Comparison of ENCODE assay signal across 1 cellular context in the genomic region with DNA sequence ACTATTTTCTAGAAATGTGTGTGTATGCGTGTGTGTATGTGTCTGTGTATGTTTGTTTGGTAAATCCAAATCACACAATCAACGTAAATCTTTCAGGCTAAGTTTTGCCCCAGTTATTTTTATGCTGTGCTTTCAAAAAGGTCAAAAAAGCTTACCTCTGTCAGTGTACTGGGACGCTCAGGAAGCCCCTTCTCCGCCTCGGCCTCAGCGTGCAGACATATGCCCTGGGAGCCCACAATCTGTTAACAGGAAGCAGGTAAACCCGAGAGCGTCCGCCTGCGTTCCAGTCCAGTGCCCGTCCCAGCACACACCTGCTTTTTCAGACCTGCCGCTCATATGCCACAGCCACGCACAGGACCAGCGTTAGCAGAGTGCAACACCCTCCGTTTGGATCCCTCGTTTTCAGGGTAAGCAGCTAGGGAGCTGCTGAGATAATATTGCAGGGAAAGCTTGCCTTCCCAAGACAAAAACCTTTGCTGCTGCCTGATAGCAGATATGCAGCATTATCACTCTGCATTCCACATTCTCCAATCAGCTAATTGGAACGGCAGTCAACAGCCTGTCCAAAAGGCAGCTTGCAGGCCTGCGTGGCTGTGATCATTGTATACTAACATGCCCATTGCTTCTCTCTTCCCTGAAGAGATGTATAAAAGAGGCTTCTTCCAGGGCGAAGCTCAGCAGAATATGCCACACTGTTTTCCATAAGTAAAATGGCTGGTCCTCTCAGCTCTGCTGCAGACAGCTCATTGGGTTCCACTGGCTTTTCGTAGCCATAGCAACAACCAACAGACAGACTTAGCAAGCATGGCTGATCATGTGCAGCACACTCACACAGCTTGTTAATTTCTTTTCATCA.
TF ChIP-seq lines count a peak whose summit lies in the region.

A gene with protein sequence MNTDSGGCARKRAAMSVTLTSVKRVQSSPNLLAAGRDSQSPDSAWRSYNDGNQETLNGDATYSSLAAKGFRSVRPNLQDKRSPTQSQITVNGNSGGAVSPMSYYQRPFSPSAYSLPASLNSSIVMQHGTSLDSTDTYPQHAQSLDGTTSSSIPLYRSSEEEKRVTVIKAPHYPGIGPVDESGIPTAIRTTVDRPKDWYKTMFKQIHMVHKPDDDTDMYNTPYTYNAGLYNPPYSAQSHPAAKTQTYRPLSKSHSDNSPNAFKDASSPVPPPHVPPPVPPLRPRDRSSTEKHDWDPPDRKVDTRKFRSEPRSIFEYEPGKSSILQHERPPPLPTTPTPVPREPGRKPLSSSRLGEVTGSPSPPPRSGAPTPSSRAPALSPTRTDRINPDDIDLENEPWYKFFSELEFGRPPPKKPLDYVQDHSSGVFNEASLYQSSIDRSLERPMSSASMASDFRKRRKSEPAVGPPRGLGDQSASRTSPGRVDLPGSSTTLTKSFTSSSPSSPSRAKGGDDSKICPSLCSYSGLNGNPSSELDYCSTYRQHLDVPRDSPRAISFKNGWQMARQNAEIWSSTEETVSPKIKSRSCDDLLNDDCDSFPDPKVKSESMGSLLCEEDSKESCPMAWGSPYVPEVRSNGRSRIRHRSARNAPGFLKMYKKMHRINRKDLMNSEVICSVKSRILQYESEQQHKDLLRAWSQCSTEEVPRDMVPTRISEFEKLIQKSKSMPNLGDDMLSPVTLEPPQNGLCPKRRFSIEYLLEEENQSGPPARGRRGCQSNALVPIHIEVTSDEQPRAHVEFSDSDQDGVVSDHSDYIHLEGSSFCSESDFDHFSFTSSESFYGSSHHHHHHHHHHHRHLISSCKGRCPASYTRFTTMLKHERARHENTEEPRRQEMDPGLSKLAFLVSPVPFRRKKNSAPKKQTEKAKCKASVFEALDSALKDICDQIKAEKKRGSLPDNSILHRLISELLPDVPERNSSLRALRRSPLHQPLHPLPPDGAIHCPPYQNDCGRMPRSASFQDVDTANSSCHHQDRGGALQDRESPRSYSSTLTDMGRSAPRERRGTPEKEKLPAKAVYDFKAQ (N-terminal part only) (minus strand): TSS at position 686 of the 856 bp plus-strand sequence. CDS start 121,623 bp downstream, outside the sequence.

TF ChIP-seq in HepG2, 621 proteins besides CTCF, POLR2A, EP300 and RAD21 (continued from another document and continues in another):
- TF ChIP-seq, protein P1, sequence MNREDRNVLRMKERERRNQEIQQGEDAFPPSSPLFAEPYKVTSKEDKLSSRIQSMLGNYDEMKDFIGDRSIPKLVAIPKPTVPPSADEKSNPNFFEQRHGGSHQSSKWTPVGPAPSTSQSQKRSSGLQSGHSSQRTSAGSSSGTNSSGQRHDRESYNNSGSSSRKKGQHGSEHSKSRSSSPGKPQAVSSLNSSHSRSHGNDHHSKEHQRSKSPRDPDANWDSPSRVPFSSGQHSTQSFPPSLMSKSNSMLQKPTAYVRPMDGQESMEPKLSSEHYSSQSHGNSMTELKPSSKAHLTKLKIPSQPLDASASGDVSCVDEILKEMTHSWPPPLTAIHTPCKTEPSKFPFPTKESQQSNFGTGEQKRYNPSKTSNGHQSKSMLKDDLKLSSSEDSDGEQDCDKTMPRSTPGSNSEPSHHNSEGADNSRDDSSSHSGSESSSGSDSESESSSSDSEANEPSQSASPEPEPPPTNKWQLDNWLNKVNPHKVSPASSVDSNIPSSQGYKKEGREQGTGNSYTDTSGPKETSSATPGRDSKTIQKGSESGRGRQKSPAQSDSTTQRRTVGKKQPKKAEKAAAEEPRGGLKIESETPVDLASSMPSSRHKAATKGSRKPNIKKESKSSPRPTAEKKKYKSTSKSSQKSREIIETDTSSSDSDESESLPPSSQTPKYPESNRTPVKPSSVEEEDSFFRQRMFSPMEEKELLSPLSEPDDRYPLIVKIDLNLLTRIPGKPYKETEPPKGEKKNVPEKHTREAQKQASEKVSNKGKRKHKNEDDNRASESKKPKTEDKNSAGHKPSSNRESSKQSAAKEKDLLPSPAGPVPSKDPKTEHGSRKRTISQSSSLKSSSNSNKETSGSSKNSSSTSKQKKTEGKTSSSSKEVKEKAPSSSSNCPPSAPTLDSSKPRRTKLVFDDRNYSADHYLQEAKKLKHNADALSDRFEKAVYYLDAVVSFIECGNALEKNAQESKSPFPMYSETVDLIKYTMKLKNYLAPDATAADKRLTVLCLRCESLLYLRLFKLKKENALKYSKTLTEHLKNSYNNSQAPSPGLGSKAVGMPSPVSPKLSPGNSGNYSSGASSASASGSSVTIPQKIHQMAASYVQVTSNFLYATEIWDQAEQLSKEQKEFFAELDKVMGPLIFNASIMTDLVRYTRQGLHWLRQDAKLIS (CRISPR knock-in tag; IDR thresholded peaks at IDR 0.05) = peak; percentile 80
- TF ChIP-seq TEAD2 (CRISPR knock-in tag; IDR thresholded peaks at IDR 0.05) (no peak), ZSCAN12 (CRISPR knock-in tag; IDR thresholded peaks at IDR 0.05) (no peak), PHF20 (CRISPR knock-in tag; IDR thresholded peaks at IDR 0.05) (no peak), ZNF589 (CRISPR knock-in tag; conservative IDR thresholded peaks at IDR 0.05) (no peak), CHD4 (IDR thresholded peaks at IDR 0.05; ENCODE audit: borderline replicate concordance, low read length) (no peak; the same call in 1 of the 2 replicates), SMARCE1 (IDR thresholded peaks at IDR 0.05; ENCODE audit: borderline replicate concordance) (no peak), YEATS4 (CRISPR knock-in tag; IDR thresholded peaks at IDR 0.05; ENCODE audit: borderline replicate concordance) (no peak), CBFB (CRISPR knock-in tag; IDR thresholded peaks at IDR 0.05) (no peak), DR1 (CRISPR knock-in tag; IDR thresholded peaks at IDR 0.05) (no peak), CHCHD3 (CRISPR knock-in tag; IDR thresholded peaks at IDR 0.05) (no peak), SRSF1 (optimal IDR thresholded peaks at IDR 0.05; ENCODE audit: low read depth, low read length) (no peak), SALL1 (CRISPR knock-in tag; IDR thresholded peaks at IDR 0.05) (peak; percentile 71), CHD2 (IDR thresholded peaks at IDR 0.05; ENCODE audit: low read depth, low read length) (0 out of 2 replicates have a peak, but pooled peaks have one; percentile 29), ZNF20 (CRISPR knock-in tag; IDR thresholded peaks at IDR 0.05) (no peak), RXRA (CRISPR knock-in tag; IDR thresholded peaks at IDR 0.05) (peak; percentile 41), NAIF1 (CRISPR knock-in tag; IDR thresholded peaks at IDR 0.05; ENCODE audit: borderline replicate concordance) (peak; percentile 82; the same call in 1 of the 2 replicates), ZC3H13 (CRISPR knock-in tag; IDR thresholded peaks at IDR 0.05) (no peak), ZNF292 (CRISPR knock-in tag; IDR thresholded peaks at IDR 0.05; ENCODE audit: borderline replicate concordance, low read depth) (peak; percentile 94), HNRNPL (IDR thresholded peaks at IDR 0.05; ENCODE audit: low read depth, low read length) (no peak), ZNF207 (IDR thresholded peaks at IDR 0.05; ENCODE audit: borderline replicate concordance) (no peak), ZMAT3 (CRISPR knock-in tag; conservative IDR thresholded peaks at IDR 0.05) (no peak; the same call in 1 of the 2 replicates), ZNF549 (CRISPR knock-in tag; IDR thresholded peaks at IDR 0.05) (no peak), ZNF431 (CRISPR knock-in tag; IDR thresholded peaks at IDR 0.05; ENCODE audit: borderline replicate concordance, low read depth) (no peak)
- TF ChIP-seq, protein P2, sequence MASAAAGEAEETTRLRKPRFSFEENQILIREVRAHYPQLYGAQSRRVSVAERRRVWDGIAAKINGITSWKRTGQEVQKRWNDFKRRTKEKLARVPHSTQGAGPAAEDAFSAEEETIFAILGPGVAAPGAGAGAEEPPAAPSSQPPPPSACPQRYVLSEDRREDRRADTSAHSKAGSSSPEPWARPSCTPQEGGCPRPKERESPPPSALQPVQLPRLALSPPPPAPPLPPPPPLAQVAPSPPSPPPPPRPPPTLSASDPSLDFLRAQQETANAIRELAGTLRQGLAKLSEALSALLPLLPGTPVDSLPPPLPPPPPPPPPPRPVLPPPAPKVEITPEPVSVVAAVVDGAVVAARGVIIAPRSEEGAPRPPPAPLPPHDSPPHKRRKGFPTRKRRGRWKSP (CRISPR knock-in tag; IDR thresholded peaks at IDR 0.05) = peak; percentile 51; the same call in 1 of the 2 replicates
- TF ChIP-seq, protein P3, sequence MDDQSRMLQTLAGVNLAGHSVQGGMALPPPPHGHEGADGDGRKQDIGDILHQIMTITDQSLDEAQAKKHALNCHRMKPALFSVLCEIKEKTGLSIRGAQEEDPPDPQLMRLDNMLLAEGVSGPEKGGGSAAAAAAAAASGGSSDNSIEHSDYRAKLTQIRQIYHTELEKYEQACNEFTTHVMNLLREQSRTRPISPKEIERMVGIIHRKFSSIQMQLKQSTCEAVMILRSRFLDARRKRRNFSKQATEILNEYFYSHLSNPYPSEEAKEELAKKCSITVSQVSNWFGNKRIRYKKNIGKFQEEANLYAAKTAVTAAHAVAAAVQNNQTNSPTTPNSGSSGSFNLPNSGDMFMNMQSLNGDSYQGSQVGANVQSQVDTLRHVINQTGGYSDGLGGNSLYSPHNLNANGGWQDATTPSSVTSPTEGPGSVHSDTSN (CRISPR knock-in tag; IDR thresholded peaks at IDR 0.05; ENCODE audit: borderline replicate concordance) = no peak
- TF ChIP-seq, protein P4, sequence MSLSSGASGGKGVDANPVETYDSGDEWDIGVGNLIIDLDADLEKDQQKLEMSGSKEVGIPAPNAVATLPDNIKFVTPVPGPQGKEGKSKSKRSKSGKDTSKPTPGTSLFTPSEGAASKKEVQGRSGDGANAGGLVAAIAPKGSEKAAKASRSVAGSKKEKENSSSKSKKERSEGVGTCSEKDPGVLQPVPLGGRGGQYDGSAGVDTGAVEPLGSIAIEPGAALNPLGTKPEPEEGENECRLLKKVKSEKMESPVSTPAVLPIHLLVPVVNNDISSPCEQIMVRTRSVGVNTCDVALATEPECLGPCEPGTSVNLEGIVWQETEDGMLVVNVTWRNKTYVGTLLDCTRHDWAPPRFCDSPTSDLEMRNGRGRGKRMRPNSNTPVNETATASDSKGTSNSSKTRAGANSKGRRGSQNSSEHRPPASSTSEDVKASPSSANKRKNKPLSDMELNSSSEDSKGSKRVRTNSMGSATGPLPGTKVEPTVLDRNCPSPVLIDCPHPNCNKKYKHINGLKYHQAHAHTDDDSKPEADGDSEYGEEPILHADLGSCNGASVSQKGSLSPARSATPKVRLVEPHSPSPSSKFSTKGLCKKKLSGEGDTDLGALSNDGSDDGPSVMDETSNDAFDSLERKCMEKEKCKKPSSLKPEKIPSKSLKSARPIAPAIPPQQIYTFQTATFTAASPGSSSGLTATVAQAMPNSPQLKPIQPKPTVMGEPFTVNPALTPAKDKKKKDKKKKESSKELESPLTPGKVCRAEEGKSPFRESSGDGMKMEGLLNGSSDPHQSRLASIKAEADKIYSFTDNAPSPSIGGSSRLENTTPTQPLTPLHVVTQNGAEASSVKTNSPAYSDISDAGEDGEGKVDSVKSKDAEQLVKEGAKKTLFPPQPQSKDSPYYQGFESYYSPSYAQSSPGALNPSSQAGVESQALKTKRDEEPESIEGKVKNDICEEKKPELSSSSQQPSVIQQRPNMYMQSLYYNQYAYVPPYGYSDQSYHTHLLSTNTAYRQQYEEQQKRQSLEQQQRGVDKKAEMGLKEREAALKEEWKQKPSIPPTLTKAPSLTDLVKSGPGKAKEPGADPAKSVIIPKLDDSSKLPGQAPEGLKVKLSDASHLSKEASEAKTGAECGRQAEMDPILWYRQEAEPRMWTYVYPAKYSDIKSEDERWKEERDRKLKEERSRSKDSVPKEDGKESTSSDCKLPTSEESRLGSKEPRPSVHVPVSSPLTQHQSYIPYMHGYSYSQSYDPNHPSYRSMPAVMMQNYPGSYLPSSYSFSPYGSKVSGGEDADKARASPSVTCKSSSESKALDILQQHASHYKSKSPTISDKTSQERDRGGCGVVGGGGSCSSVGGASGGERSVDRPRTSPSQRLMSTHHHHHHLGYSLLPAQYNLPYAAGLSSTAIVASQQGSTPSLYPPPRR (CRISPR knock-in tag; IDR thresholded peaks at IDR 0.05; ENCODE audit: borderline replicate concordance) = no peak
- TF ChIP-seq, protein P5, sequence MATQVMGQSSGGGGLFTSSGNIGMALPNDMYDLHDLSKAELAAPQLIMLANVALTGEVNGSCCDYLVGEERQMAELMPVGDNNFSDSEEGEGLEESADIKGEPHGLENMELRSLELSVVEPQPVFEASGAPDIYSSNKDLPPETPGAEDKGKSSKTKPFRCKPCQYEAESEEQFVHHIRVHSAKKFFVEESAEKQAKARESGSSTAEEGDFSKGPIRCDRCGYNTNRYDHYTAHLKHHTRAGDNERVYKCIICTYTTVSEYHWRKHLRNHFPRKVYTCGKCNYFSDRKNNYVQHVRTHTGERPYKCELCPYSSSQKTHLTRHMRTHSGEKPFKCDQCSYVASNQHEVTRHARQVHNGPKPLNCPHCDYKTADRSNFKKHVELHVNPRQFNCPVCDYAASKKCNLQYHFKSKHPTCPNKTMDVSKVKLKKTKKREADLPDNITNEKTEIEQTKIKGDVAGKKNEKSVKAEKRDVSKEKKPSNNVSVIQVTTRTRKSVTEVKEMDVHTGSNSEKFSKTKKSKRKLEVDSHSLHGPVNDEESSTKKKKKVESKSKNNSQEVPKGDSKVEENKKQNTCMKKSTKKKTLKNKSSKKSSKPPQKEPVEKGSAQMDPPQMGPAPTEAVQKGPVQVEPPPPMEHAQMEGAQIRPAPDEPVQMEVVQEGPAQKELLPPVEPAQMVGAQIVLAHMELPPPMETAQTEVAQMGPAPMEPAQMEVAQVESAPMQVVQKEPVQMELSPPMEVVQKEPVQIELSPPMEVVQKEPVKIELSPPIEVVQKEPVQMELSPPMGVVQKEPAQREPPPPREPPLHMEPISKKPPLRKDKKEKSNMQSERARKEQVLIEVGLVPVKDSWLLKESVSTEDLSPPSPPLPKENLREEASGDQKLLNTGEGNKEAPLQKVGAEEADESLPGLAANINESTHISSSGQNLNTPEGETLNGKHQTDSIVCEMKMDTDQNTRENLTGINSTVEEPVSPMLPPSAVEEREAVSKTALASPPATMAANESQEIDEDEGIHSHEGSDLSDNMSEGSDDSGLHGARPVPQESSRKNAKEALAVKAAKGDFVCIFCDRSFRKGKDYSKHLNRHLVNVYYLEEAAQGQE (IDR thresholded peaks at IDR 0.05; ENCODE audit: borderline replicate concordance in 1 of 2, low read depth in 1 of 2, low read length in 2 of 2) = no peak
- TF ChIP-seq, protein P6, sequence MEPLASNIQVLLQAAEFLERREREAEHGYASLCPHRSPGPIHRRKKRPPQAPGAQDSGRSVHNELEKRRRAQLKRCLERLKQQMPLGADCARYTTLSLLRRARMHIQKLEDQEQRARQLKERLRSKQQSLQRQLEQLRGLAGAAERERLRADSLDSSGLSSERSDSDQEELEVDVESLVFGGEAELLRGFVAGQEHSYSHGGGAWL (CRISPR knock-in tag; IDR thresholded peaks at IDR 0.05) = no peak
- TF ChIP-seq, protein P7, sequence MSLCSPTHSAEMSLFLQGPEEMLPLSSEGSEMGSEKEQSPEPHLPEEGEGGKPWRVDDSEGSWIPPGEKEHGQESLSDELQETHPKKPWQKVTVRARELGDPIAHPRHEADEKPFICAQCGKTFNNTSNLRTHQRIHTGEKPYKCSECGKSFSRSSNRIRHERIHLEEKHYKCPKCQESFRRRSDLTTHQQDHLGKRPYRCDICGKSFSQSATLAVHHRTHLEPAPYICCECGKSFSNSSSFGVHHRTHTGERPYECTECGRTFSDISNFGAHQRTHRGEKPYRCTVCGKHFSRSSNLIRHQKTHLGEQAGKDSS (CRISPR knock-in tag; IDR thresholded peaks at IDR 0.05; ENCODE audit: borderline replicate concordance, low read depth) = no peak
- TF ChIP-seq, protein P8, sequence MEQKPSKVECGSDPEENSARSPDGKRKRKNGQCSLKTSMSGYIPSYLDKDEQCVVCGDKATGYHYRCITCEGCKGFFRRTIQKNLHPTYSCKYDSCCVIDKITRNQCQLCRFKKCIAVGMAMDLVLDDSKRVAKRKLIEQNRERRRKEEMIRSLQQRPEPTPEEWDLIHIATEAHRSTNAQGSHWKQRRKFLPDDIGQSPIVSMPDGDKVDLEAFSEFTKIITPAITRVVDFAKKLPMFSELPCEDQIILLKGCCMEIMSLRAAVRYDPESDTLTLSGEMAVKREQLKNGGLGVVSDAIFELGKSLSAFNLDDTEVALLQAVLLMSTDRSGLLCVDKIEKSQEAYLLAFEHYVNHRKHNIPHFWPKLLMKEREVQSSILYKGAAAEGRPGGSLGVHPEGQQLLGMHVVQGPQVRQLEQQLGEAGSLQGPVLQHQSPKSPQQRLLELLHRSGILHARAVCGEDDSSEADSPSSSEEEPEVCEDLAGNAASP (CRISPR knock-in tag; IDR thresholded peaks at IDR 0.05; ENCODE audit: borderline replicate concordance) = no peak
